Comparison of ENCODE assay signal across 15 cellular contexts in the genomic region with DNA sequence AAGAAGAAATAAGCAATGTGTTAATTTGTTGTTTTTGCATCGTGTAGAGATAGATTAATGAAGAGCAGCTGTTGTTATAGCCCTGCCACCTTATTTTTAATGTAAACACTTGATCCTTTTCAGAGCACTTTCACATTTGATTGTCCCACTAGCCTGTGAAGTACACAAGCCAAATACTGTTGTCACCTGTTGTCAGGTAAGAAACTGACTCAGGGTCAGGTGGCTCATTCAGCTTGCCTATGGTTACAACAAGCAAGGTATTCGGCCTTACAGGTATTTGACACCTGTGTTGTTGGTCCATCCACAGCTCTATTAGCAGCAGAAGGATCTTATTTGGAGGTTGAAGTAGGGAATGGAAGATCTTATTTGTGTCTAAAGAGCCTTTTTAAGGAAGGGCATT.
DNase-seq lines count a peak whose midpoint lies in the region; ATAC-seq and TF ChIP-seq lines count a peak whose summit lies in the region.
"Had no signal": no experiment of that assay in that cellular context is flagged by ENCODE, and none has a peak within 500 bp of the region (broad histone marks: within the 10 kb centered on the region; RNA-seq: fewer than 3 reads in every experiment).

No MANE protein-coding gene starts in this region.

- no peaks in the 10 kb centered on the region for H3K27me3 ChIP-seq in lower lobe of right lung (ENCODE audit: low read depth)

- H3K36me3 Mint-ChIP-seq in activated CD4-positive, alpha-beta T cell treated with anti-CD3 and anti-CD28 coated beads, Interleukin-2, amount 10 ng/mL, durations not matched to agents 24 days and 14 days (ENCODE audit: low read depth), result peaks cover 2% of the 10 kb centered on the region

- H3K27ac ChIP-seq in lower lobe of right lung, result no peak overlapping the region
- H3K27ac ChIP-seq in caudate nucleus (ENCODE audit: low read depth, low read length), result no peak overlapping the region

- H3K4me1 Mint-ChIP-seq in activated CD4-positive, alpha-beta T cell treated with anti-CD3 and anti-CD28 coated beads, Interleukin-2, amount 10 ng/mL, durations not matched to agents 24 days and 14 days, result no peaks in the 10 kb centered on the region
- H3K4me1 Mint-ChIP-seq: nephron progenitor cell had no signal

- intact Hi-C loops in lower lobe of right lung (cut with DNase I), result no loop called here
- intact Hi-C loops in activated CD4-positive, alpha-beta T cell treated with anti-CD3 and anti-CD28 coated beads, Interleukin-2, amount 10 ng/mL, durations not matched to agents 24 days and 14 days (cut with micrococcal nuclease), result no loop called here

- TF ChIP-seq CTCF in lower lobe of right lung (IDR thresholded peaks at IDR 0.05), result no peak

- H3K9me3 Mint-ChIP-seq in activated CD4-positive, alpha-beta T cell treated with anti-CD3 and anti-CD28 coated beads, Interleukin-2, amount 10 ng/mL, durations not matched to agents 24 days and 14 days, result no peaks in the 10 kb centered on the region
- H3K9me3 Mint-ChIP-seq: nephron progenitor cell had no signal

- no peak overlapping the region for H3K4me3 Mint-ChIP-seq in activated CD4-positive, alpha-beta T cell treated with anti-CD3 and anti-CD28 coated beads, Interleukin-2, amount 10 ng/mL, durations not matched to agents 24 days and 14 days
- H3K4me3 Mint-ChIP-seq: activated naive CD8-positive, alpha-beta T cell; nephron progenitor cell had no signal

- peaks cover 37% of the 10 kb centered on the region for H3K4me1 ChIP-seq in lower lobe of right lung

- no peaks in the 10 kb centered on the region for H3K9me3 ChIP-seq in lower lobe of right lung

- H3K36me3 ChIP-seq in lower lobe of right lung, result peaks cover 58% of the 10 kb centered on the region

- H3K27me3 Mint-ChIP-seq in activated CD4-positive, alpha-beta T cell treated with anti-CD3 and anti-CD28 coated beads, Interleukin-2, amount 10 ng/mL, durations not matched to agents 24 days and 14 days, result no peaks in the 10 kb centered on the region
- H3K27me3 Mint-ChIP-seq: activated naive CD8-positive, alpha-beta T cell had no signal

- no peak overlapping the region for H3K4me3 ChIP-seq in lower lobe of right lung

- ATAC-seq in GM18909 (IDR thresholded peaks at IDR 0.05; ENCODE audit: poor library complexity, unreplicated experiment) (peak; percentile 40), HG02798 (IDR thresholded peaks at IDR 0.05; ENCODE audit: poor library complexity, unreplicated experiment) (peak; percentile 32), lower lobe of right lung (peak; percentile 40), HG03139 (IDR thresholded peaks at IDR 0.05; ENCODE audit: unreplicated experiment) (no peak)
- ATAC-seq: SK-N-SH treated with all-trans-retinoic acid at 6 μM for 48 hours had no signal

- DNase-seq in NCI-H2029 treated with DMSO at 0.1 percent for 48 hours (lab: John Stamatoyannopoulos, UW), result peak; percentile 93
- no peak for DNase-seq in lower lobe of right lung
- no peak for DNase-seq in activated CD4-positive, alpha-beta T cell treated with anti-CD3 and anti-CD28 coated beads for 1 hour
- no peak for DNase-seq in caudate nucleus (lab: John Stamatoyannopoulos, UW)
- no peak for DNase-seq in activated CD4-positive, alpha-beta T cell treated with anti-CD3 and anti-CD28 coated beads, Interleukin-2, amount 10 ng/mL, durations not matched to agents 24 days and 14 days
- DNase-seq: activated CD4-positive, alpha-beta T cell treated with anti-CD3 and anti-CD28 coated beads for 48 hours; effector CD4-positive, alpha-beta T cell; NCI-H1930; nephron progenitor cell; stimulated activated CD4-positive, alpha-beta T cell treated with anti-CD3 and anti-CD28 coated beads, Interleukin-1b, Interleukin-23, amount 100 ng/mL, for 48 hours had no signal

- no peak overlapping the region for H3K27ac Mint-ChIP-seq in activated CD4-positive, alpha-beta T cell treated with anti-CD3 and anti-CD28 coated beads, Interleukin-2, amount 10 ng/mL, durations not matched to agents 24 days and 14 days
- H3K27ac Mint-ChIP-seq: activated naive CD8-positive, alpha-beta T cell; nephron progenitor cell had no signal
